Comparison of ENCODE assay signal across 12 cellular contexts in the genomic region with DNA sequence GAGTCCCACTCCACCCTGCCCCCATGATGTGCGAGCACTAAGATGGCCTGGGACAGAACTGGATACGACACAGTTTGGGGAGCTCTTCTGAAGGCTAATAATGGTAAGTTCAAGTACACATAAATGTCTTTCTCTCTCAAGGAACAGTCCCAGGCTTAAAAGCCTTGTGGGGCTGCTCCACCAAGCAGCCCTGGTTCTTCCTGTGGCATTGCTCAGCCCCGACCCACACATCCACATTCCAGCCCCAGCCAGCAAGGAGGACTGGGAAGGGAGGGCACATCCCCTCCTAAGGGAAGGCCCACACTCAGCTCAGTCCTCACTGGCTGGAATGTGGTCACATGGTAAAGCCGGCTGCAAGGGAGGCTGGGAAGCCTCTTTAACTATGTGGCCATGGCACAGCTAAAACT. TPM values are rescaled to one million over a fixed set of nuclear protein-coding genes. Genes with fewer than 3 reads are reported as not detected.
DNase-seq lines count a peak whose midpoint lies in the region; ATAC-seq and TF ChIP-seq lines count a peak whose summit lies in the region.
"Had no signal": no experiment of that assay in that cellular context is flagged by ENCODE, and none has a peak within 500 bp of the region (broad histone marks: within the 10 kb centered on the region; RNA-seq: fewer than 3 reads in every experiment).

No MANE protein-coding gene starts in this region.

- no peak for TF ChIP-seq RAD21 in SK-N-SH (IDR thresholded peaks at IDR 0.05; ENCODE audit: low read length)

- H3K9me3 ChIP-seq in SK-N-SH, result no peaks in the 10 kb centered on the region
- H3K9me3 ChIP-seq in fibroblast of lung (ENCODE audit: control insufficient read depth, insufficient read depth, low read depth, low read length), result no peaks in the 10 kb centered on the region
- peaks cover 0 to 2% (median 0%) of the 10 kb centered on the region in 5 donors for H3K9me3 ChIP-seq in subcutaneous abdominal adipose tissue (ENCODE audit: control insufficient read depth in 5 of 5, low read length in 5 of 5)
- H3K9me3 ChIP-seq: adrenal gland had no signal

- H3K4me1 ChIP-seq in SK-N-SH (ENCODE audit: control insufficient read depth in 1 of 2, insufficient read depth in 2 of 2, low read depth in 1 of 2, low read length in 1 of 2) (peaks cover 12 to 15% of the 10 kb centered on the region in 2 experiments; a peak in 1 of 4 replicates), fibroblast of lung (ENCODE audit: control insufficient read depth, extremely low read depth, insufficient read depth, low read length) (peaks cover 14% of the 10 kb centered on the region), subcutaneous abdominal adipose tissue (ENCODE audit: control insufficient read depth in 5 of 5, insufficient read depth in 5 of 5, low read length in 5 of 5) (peaks cover 7 to 20% (median 16%) of the 10 kb centered on the region in 5 donors)

- no peak for ATAC-seq in GM21515 (IDR thresholded peaks at IDR 0.05; ENCODE audit: unreplicated experiment)

- H3K27me3 ChIP-seq in SK-N-SH (ENCODE audit: insufficient read depth), result no peaks in the 10 kb centered on the region
- H3K27me3 ChIP-seq in fibroblast of lung (ENCODE audit: control insufficient read depth, insufficient read depth, low read length), result no peaks in the 10 kb centered on the region
- no peaks in the 10 kb centered on the region for H3K27me3 ChIP-seq in subcutaneous abdominal adipose tissue (ENCODE audit: control insufficient read depth in 5 of 5, insufficient read depth in 4 of 5, low read length in 5 of 5)
- H3K27me3 ChIP-seq: adrenal gland had no signal

- peaks cover 28% of the 10 kb centered on the region for H3F3A ChIP-seq in SK-N-SH (replicated peaks; ENCODE audit: insufficient read depth)

- H3K36me3 ChIP-seq in SK-N-SH (replicated peaks in 1 of 2; ENCODE audit: control insufficient read depth in 1 of 2, insufficient read depth in 2 of 2, low read length in 1 of 2), result no peaks in the 10 kb centered on the region
- H3K36me3 ChIP-seq in fibroblast of lung (ENCODE audit: control insufficient read depth, insufficient read depth, low read length), result no peaks in the 10 kb centered on the region
- no peaks in the 10 kb centered on the region for H3K36me3 ChIP-seq in subcutaneous abdominal adipose tissue (ENCODE audit: control insufficient read depth in 5 of 5, insufficient read depth in 5 of 5, low read length in 5 of 5)
- H3K36me3 ChIP-seq: adrenal gland had no signal

- POLR2A ChIA-PET in SK-N-SH (lab: Yijun Ruan, JAX), result no interaction called here

- no peaks in the 10 kb centered on the region for H4K20me1 ChIP-seq in SK-N-SH (ENCODE audit: insufficient read depth)
- no peaks in the 10 kb centered on the region for H4K20me1 ChIP-seq in fibroblast of lung (ENCODE audit: control insufficient read depth, extremely low read depth, insufficient read depth, low read length)

- H3K9ac ChIP-seq in SK-N-SH (no peak overlapping the region; the same call in 1 of the 2 replicates), fibroblast of lung (ENCODE audit: insufficient read depth, low read length) (no peak overlapping the region), subcutaneous abdominal adipose tissue (ENCODE audit: low read length in 5 of 5) (no peak overlapping the region)

- CTCF ChIA-PET in SK-N-SH (lab: Yijun Ruan, JAX), result interaction anchor here (1.0 to 2.4 kb wide), 12 partner anchors 9 to 445 kb away, joined by 3 to 11 read pairs (median 4); no protein-coding TSS in a partner anchor

- DNase-seq in NCI-H82 (lab: John Stamatoyannopoulos, UW), result peak; percentile 13
- no peak for DNase-seq in NCI-H82 treated with DMSO at 0.1 percent for 48 hours (lab: John Stamatoyannopoulos, UW; ENCODE audit: unreplicated experiment)
- no peak for DNase-seq in SK-N-SH
- peak; percentile 33 to 73 for DNase-seq in fibroblast of lung (ENCODE audit: low read depth in 2 of 2)
- DNase-seq in NCI-H2081 treated with DMSO at 0.1 percent for 48 hours (lab: John Stamatoyannopoulos, UW), result no peak
- DNase-seq in NCI-H1436 (lab: John Stamatoyannopoulos, UW), result no peak
- DNase-seq: NCI-H1436 treated with DMSO at 0.1 percent for 48 hours; stimulated activated naive CD4-positive, alpha-beta T cell had no signal

- no peaks in the 10 kb centered on the region for H3K9me2 ChIP-seq in SK-N-SH

- no peak for TF ChIP-seq EP300 in SK-N-SH (IDR thresholded peaks at IDR 0.05; ENCODE audit: borderline replicate concordance in 1 of 2, low read depth in 1 of 2, low read length in 1 of 2)

- no peak overlapping the region for H3K4me2 ChIP-seq in SK-N-SH
- H3K4me2 ChIP-seq in fibroblast of lung (ENCODE audit: extremely low read depth, insufficient read depth, low read length), result no peak overlapping the region

- 64% methylated on average over 4 of the region's 4 CpGs for WGBS in SK-N-SH (ENCODE audit: low lambda C conversion rate)

- TF ChIP-seq CTCF in SK-N-SH (IDR thresholded peaks at IDR 0.05), result no peak
- TF ChIP-seq CTCF in fibroblast of lung (conservative IDR thresholded peaks at IDR 0.05 in 1 of 2, IDR thresholded peaks at IDR 0.05 in 1 of 2; ENCODE audit: low read depth in 1 of 2, low read length in 2 of 2), result no peak

- H2AFZ ChIP-seq in SK-N-SH (ENCODE audit: low read depth) (peak overlapping the region; percentile 36), fibroblast of lung (ENCODE audit: low read length) (no peak overlapping the region)

- H3K27ac ChIP-seq in SK-N-SH (ENCODE audit: low read depth in 2 of 2, low read length in 1 of 2), result peak overlapping the region; percentile 32 to 57; a peak in 3 of 4 replicates
- H3K27ac ChIP-seq in fibroblast of lung (ENCODE audit: insufficient read depth, low read length), result peak overlapping the region; percentile 23
- H3K27ac ChIP-seq in subcutaneous abdominal adipose tissue (ENCODE audit: low read depth, low read length), result peak overlapping the region; percentile 86

- no peak overlapping the region for H3K4me3 ChIP-seq in SK-N-SH (ENCODE audit: low read depth in 2 of 2, low read length in 1 of 2)
- H3K4me3 ChIP-seq in fibroblast of lung (replicated peaks in 1 of 4; ENCODE audit: control extremely low read depth in 1 of 4, insufficient read depth in 1 of 4, low read depth in 3 of 4, low read length in 4 of 4), result no peak overlapping the region
- H3K4me3 ChIP-seq in subcutaneous abdominal adipose tissue (ENCODE audit: low read depth in 1 of 5, low read length in 5 of 5), result no peak overlapping the region
- H3K4me3 ChIP-seq: adrenal gland had no signal

- H3K79me2 ChIP-seq in SK-N-SH (ENCODE audit: insufficient read depth) (no peaks in the 10 kb centered on the region), fibroblast of lung (ENCODE audit: control insufficient read depth, insufficient read depth, low read length) (no peaks in the 10 kb centered on the region)

TF ChIP-seq in SK-N-SH, 30 proteins besides CTCF, POLR2A, EP300 and RAD21:
- TF ChIP-seq, protein P1, sequence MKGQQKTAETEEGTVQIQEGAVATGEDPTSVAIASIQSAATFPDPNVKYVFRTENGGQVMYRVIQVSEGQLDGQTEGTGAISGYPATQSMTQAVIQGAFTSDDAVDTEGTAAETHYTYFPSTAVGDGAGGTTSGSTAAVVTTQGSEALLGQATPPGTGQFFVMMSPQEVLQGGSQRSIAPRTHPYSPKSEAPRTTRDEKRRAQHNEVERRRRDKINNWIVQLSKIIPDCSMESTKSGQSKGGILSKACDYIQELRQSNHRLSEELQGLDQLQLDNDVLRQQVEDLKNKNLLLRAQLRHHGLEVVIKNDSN (IDR thresholded peaks at IDR 0.05; ENCODE audit: borderline replicate concordance, low read depth), result peak; percentile 84
- TF ChIP-seq RFX5 (IDR thresholded peaks at IDR 0.05; ENCODE audit: low read length), result no peak

RNA-seq across cellular contexts. Expression of a gene that starts 13.3 kb away (rescaled TPM):
- 0.86 and 0.95 TPM in 2 replicates for polyA plus RNA-seq in SK-N-SH (2012; rRNA removed)
- polyA plus RNA-seq in SK-N-SH (2012; cell fraction: cytosol; rRNA removed), result 0.59 and 0.71 TPM in 2 replicates
- polyA plus RNA-seq in SK-N-SH (2012; cell fraction: nucleus; rRNA removed), result 0.21 and 0.29 TPM in 2 replicates
- total RNA-seq in fibroblast of lung, result not detected in 2 replicates
- not detected in 2 replicates for polyA plus RNA-seq in fibroblast of lung
- not detected in 2 replicates for polyA plus RNA-seq in fibroblast of lung (2012)
- polyA minus RNA-seq in fibroblast of lung (ENCODE audit: low replicate concordance), result not detected in 2 replicates
- total RNA-seq: pulmonary artery endothelial cell had no signal

RNA-seq across cellular contexts. Expression of a gene that starts 17.9 kb away (rescaled TPM):
- polyA plus RNA-seq in SK-N-SH (2012; rRNA removed) (0.88 and 0.90 TPM in 2 replicates), fibroblast of lung (11.8 and 18.7 TPM in 2 replicates)
- 0.92 and 0.95 TPM in 2 replicates for polyA plus RNA-seq in SK-N-SH (2012; cell fraction: cytosol; rRNA removed)
- 0.65 and 1.0 TPM in 2 replicates for polyA plus RNA-seq in SK-N-SH (2012; cell fraction: nucleus; rRNA removed)
- 50.3 and 58.3 TPM in 2 replicates for total RNA-seq in fibroblast of lung
- polyA plus RNA-seq in fibroblast of lung (2012), result 10.8 and 20.4 TPM in 2 replicates
- 18.8 and 19.3 TPM in 2 replicates for polyA minus RNA-seq in fibroblast of lung (ENCODE audit: low replicate concordance)

Comparison
In these comparisons a context has a peak if more than half of its experiments do, and no peak if none do; other contexts are left out.
1. DNase-seq: peak in NCI-H82 (single experiment) and fibroblast of lung (2 of 2); none in NCI-H82 treated with DMSO at 0.1 percent for 48 hours (single experiment), SK-N-SH (single experiment), NCI-H2081 treated with DMSO at 0.1 percent for 48 hours (single experiment) and NCI-H1436 (single experiment).
2. H3K27ac ChIP-seq: peak in every context shown above with its lines; median percentile 86 in subcutaneous abdominal adipose tissue; 44 in SK-N-SH; 23 in fibroblast of lung.
3. RNA of a gene that starts 17.9 kb away (polyA plus RNA-seq): 10.8 to 20.4 TPM in fibroblast of lung; 0.65 to 1.0 TPM in SK-N-SH; every median in the first group is over 4 times any median in the second.